Comparison of ENCODE assay signal across 2 cellular contexts in genomic region chr10:50541317-50541716, GRCh38.
TF ChIP-seq lines count a peak whose summit lies in the region.

No MANE protein-coding gene starts in this region.

TF ChIP-seq in K562, 482 proteins besides CTCF, POLR2A, EP300 and RAD21 (continued from another document):
- TF ChIP-seq TFE3 (CRISPR knock-in tag; IDR thresholded peaks at IDR 0.05) = peak; percentile 77
- no peak for TF ChIP-seq ZNF121 (CRISPR knock-in tag; conservative IDR thresholded peaks at IDR 0.05)
- no peak for TF ChIP-seq FOXA1 (IDR thresholded peaks at IDR 0.05; ENCODE audit: borderline replicate concordance)
- TF ChIP-seq ZNF407 (IDR thresholded peaks at IDR 0.05; ENCODE audit: low read depth) = no peak
- no peak for TF ChIP-seq POLR2AphosphoS2 (IDR thresholded peaks at IDR 0.05; ENCODE audit: low read length)
- TF ChIP-seq KLF16 (IDR thresholded peaks at IDR 0.05) = no peak
- TF ChIP-seq ZBTB11 (CRISPR knock-in tag; IDR thresholded peaks at IDR 0.05) = no peak
- no peak for TF ChIP-seq MYBL2 (IDR thresholded peaks at IDR 0.05; ENCODE audit: low read depth)
- TF ChIP-seq MYBL2 (CRISPR knock-in tag; IDR thresholded peaks at IDR 0.05; ENCODE audit: borderline replicate concordance) = no peak

TF ChIP-seq in HepG2, 621 proteins besides CTCF, POLR2A, EP300 and RAD21 (continued from another document):
- TF ChIP-seq ZNF337 (CRISPR knock-in tag; IDR thresholded peaks at IDR 0.05; ENCODE audit: borderline replicate concordance, low read depth) = no peak
- no peak for TF ChIP-seq TEAD3 (CRISPR knock-in tag; optimal IDR thresholded peaks at IDR 0.05; ENCODE audit: borderline replicate concordance)
- TF ChIP-seq CREB3 (CRISPR knock-in tag; IDR thresholded peaks at IDR 0.05) = no peak
- TF ChIP-seq ETS1 (CRISPR knock-in tag; IDR thresholded peaks at IDR 0.05) = no peak
- TF ChIP-seq IRF2 (CRISPR knock-in tag; IDR thresholded peaks at IDR 0.05) = no peak
- no peak for TF ChIP-seq SP5 (CRISPR knock-in tag; IDR thresholded peaks at IDR 0.05; ENCODE audit: borderline replicate concordance, low read depth)
- no peak for TF ChIP-seq ZNF891 (CRISPR knock-in tag; IDR thresholded peaks at IDR 0.05)
- no peak for TF ChIP-seq ZNF878 (CRISPR knock-in tag; IDR thresholded peaks at IDR 0.05)
- TF ChIP-seq TRIM22 (IDR thresholded peaks at IDR 0.05) = no peak
- no peak for TF ChIP-seq HMGXB3 (CRISPR knock-in tag; IDR thresholded peaks at IDR 0.05; ENCODE audit: borderline replicate concordance)
- no peak for TF ChIP-seq CCAR2 (optimal IDR thresholded peaks at IDR 0.05; ENCODE audit: low read depth, low read length)
